In genomic region chr2:120221616-120222015, GRCh38 we compare ENCODE assay signal across 13 cellular contexts. TPM values are rescaled to one million over a fixed set of nuclear protein-coding genes. Genes with fewer than 3 reads are reported as not detected.
A peak's percentile ranks its signal among the peaks of the same experiment; 100 is the strongest.
DNase-seq lines count a peak whose midpoint lies in the region; TF ChIP-seq lines count a peak whose summit lies in the region.
"Had no signal": no experiment of that assay in that cellular context is flagged by ENCODE, and none has a peak within 500 bp of the region (broad histone marks: within the 10 kb centered on the region; RNA-seq: fewer than 3 reads in every experiment).

No MANE protein-coding gene starts in this region.

- H3K27ac Mint-ChIP-seq in Calu3 (ENCODE audit: unreplicated experiment) = peak overlapping the region; percentile 83
- H3K27ac Mint-ChIP-seq in brain = peak overlapping the region in 1 of 5 experiments; percentile 24
- H3K27ac Mint-ChIP-seq in osteocyte (ENCODE audit: unreplicated experiment) = no peak overlapping the region

- H2AFZ ChIP-seq in Loucy (ENCODE audit: low read length) (no peak overlapping the region), trophoblast cell (ENCODE audit: insufficient read depth, low read length, poor library complexity) (no peak overlapping the region)

- H3K9ac ChIP-seq in Loucy (ENCODE audit: low read depth, low read length, poor library complexity, severe bottlenecking) = peak overlapping the region; percentile 74
- no peak overlapping the region for H3K9ac ChIP-seq in trophoblast cell (ENCODE audit: low read length)

- H3K79me2 ChIP-seq in Loucy (ENCODE audit: insufficient read depth, low read length) (peaks cover 27% of the 10 kb centered on the region), trophoblast cell (ENCODE audit: control insufficient read depth, insufficient read depth, low read length, poor library complexity) (peaks cover 4% of the 10 kb centered on the region)

- H2BK5ac ChIP-seq in trophoblast cell (ENCODE audit: low read depth, low read length, poor library complexity) = no peak overlapping the region

- H4K91ac ChIP-seq in trophoblast cell (ENCODE audit: low read depth, low read length) = no peak overlapping the region

- no peak overlapping the region for H3K18ac ChIP-seq in trophoblast cell (ENCODE audit: low read length)

- H3K23ac ChIP-seq in trophoblast cell (ENCODE audit: low read length) = no peak overlapping the region

- H3K79me1 ChIP-seq in trophoblast cell (ENCODE audit: low read length) = peaks cover 8% of the 10 kb centered on the region

- H3K4me3 Mint-ChIP-seq in Calu3 (ENCODE audit: low read depth, unreplicated experiment) (peak overlapping the region; percentile 79), brain (peak overlapping the region; percentile 84 to 90 (median 85)), osteocyte (ENCODE audit: unreplicated experiment) (peak overlapping the region; percentile 50)

- H3K14ac ChIP-seq in trophoblast cell (ENCODE audit: low read length) = no peak overlapping the region

- H3K36me3 Mint-ChIP-seq in Calu3 (ENCODE audit: insufficient read depth, unreplicated experiment) (peaks cover 42% of the 10 kb centered on the region), brain (peaks cover 53% of the 10 kb centered on the region), osteocyte (ENCODE audit: unreplicated experiment) (peaks cover 34% of the 10 kb centered on the region)

- H3K27me3 ChIP-seq in Loucy (ENCODE audit: insufficient read depth, low read length, poor library complexity, severe bottlenecking) (no peaks in the 10 kb centered on the region), trophoblast cell (ENCODE audit: insufficient read depth, low read length) (peaks cover 2% of the 10 kb centered on the region)
- H3K27me3 ChIP-seq: tibial nerve had no signal

- H3K4me1 Mint-ChIP-seq in Calu3 (ENCODE audit: low read depth, unreplicated experiment) (peaks cover 15% of the 10 kb centered on the region), brain (peaks cover 39% of the 10 kb centered on the region), osteocyte (ENCODE audit: unreplicated experiment) (peaks cover 22% of the 10 kb centered on the region)

- H3K9me3 ChIP-seq in Loucy (ENCODE audit: insufficient read depth, low read depth, low read length) (no peaks in the 10 kb centered on the region), trophoblast cell (ENCODE audit: insufficient read depth, low read depth, low read length) (peaks cover 7% of the 10 kb centered on the region)

- WGBS in trophoblast cell (ENCODE audit: extremely low coverage, insufficient coverage, insufficient read length) = no CpG with 5 or more reads among the region's 8 CpGs

- CTCF ChIA-PET in Calu3 (lab: Charles Lee) = no interaction called here

- DNase-seq in Calu3 = no peak
- no peak for DNase-seq in osteocyte (ENCODE audit: extremely low spot score, unreplicated experiment)
- DNase-seq in DMS 273 (lab: John Stamatoyannopoulos, UW; ENCODE audit: unreplicated experiment) = no peak
- no peak for DNase-seq in trophoblast cell
- no peak for DNase-seq in T1000 (lab: John Stamatoyannopoulos, UW)
- DNase-seq: activated CD4-positive, alpha-beta T cell treated with anti-CD3 and anti-CD28 coated beads, Interleukin-2, amount 50 U/mL, for 4 hours; kidney; NCI-H226; occipital lobe; SHP77 treated with DMSO at 0.1 percent for 48 hours had no signal

- TF ChIP-seq CTCF in Calu3 (IDR thresholded peaks at IDR 0.05; ENCODE audit: unreplicated experiment) (no peak), Loucy (conservative IDR thresholded peaks at IDR 0.05; ENCODE audit: low read length) (no peak), brain (conservative IDR thresholded peaks at IDR 0.05) (no peak), osteocyte (IDR thresholded peaks at IDR 0.05) (no peak)

- H3K36me3 ChIP-seq in Loucy (ENCODE audit: insufficient read depth, low read length) (no peaks in the 10 kb centered on the region), trophoblast cell (ENCODE audit: control insufficient read depth in 1 of 2, insufficient read depth in 2 of 2, low read length in 2 of 2) (no peaks in the 10 kb centered on the region)

- H3K27me3 Mint-ChIP-seq in Calu3 (ENCODE audit: unreplicated experiment) (no peaks in the 10 kb centered on the region), brain (peaks cover 4% of the 10 kb centered on the region), osteocyte (ENCODE audit: unreplicated experiment) (no peaks in the 10 kb centered on the region)

- BruUV-seq in Calu3 (replicated peaks; lab: Mats Ljungman, UMichigan) = no TSS peak

- H4K12ac ChIP-seq in trophoblast cell (ENCODE audit: low read depth, low read length) = no peak overlapping the region

- intact Hi-C loops in Calu3 (cut with micrococcal nuclease; ENCODE audit: unreplicated experiment) = no loop called here

- H3K4ac ChIP-seq in trophoblast cell (ENCODE audit: low read depth, low read length) = no peak overlapping the region

- H4K20me1 ChIP-seq in Loucy (ENCODE audit: insufficient read depth, low read length, poor library complexity, severe bottlenecking) = peaks cover 11% of the 10 kb centered on the region

- H3K4me1 ChIP-seq in Loucy (ENCODE audit: insufficient read depth, low read length, poor library complexity, severe bottlenecking) (peaks cover 32% of the 10 kb centered on the region), trophoblast cell (ENCODE audit: control insufficient read depth in 1 of 2, insufficient read depth in 2 of 2, low read length in 2 of 2) (peaks cover 11 to 12% of the 10 kb centered on the region in 2 experiments)

- no peaks in the 10 kb centered on the region for H3F3A ChIP-seq in Loucy (ENCODE audit: low read depth)

- H3K4me3 ChIP-seq in Loucy (ENCODE audit: low read length, poor library complexity, severe bottlenecking) = peak overlapping the region; percentile 92
- H3K4me3 ChIP-seq in trophoblast cell (ENCODE audit: low read depth, low read length) = no peak overlapping the region
- H3K4me3 ChIP-seq: tibial nerve had no signal

- no peak overlapping the region for H3K27ac ChIP-seq in trophoblast cell (ENCODE audit: low read depth, low read length)
- H3K27ac ChIP-seq: tibial nerve had no signal

- H3K9me3 Mint-ChIP-seq in Calu3 (ENCODE audit: low read depth, unreplicated experiment) (no peaks in the 10 kb centered on the region), brain (peaks cover 18 to 33% (median 28%) of the 10 kb centered on the region in 5 experiments), osteocyte (ENCODE audit: unreplicated experiment) (no peaks in the 10 kb centered on the region)

- H2BK12ac ChIP-seq in trophoblast cell (ENCODE audit: low read length) = no peak overlapping the region

- H2BK120ac ChIP-seq in trophoblast cell (ENCODE audit: insufficient read depth, low read length, poor library complexity) = no peak overlapping the region

- H3K9me2 ChIP-seq in Loucy (replicated peaks; ENCODE audit: low read depth, low read length) = no peaks in the 10 kb centered on the region

- H3K4me2 ChIP-seq in Loucy (ENCODE audit: low read depth, low read length, poor library complexity, severe bottlenecking) (peak overlapping the region; percentile 85), trophoblast cell (ENCODE audit: low read length) (no peak overlapping the region)

- no peak overlapping the region for H4K8ac ChIP-seq in trophoblast cell (ENCODE audit: low read depth, low read length)

- no peak overlapping the region for H2AK5ac ChIP-seq in trophoblast cell (ENCODE audit: low read length)

RNA-seq across cellular contexts. Expression of gene TMEM185B, which starts 1.6 kb away (rescaled TPM):
- total RNA-seq in Calu3 (2022) (42.0 and 42.8 TPM in 2 replicates), osteocyte (35.9 and 41.2 TPM in 2 replicates)
- polyA plus RNA-seq in brain (ENCODE audit: insufficient read depth, low read depth, low replicate concordance) = 7.3 TPM
- 10.6 and 10.8 TPM in 2 replicates for polyA plus RNA-seq in trophoblast cell (2013)

RNA-seq across cellular contexts. Expression of gene RALB, which starts 31.0 kb away (rescaled TPM):
- total RNA-seq in Calu3 (2022) (40.2 and 41.3 TPM in 2 replicates), osteocyte (25.4 and 26.7 TPM in 2 replicates)
- polyA plus RNA-seq in brain (ENCODE audit: insufficient read depth, low read depth, low replicate concordance) = 34.2 TPM
- 61.1 and 61.5 TPM in 2 replicates for polyA plus RNA-seq in trophoblast cell (2013)
